27 cellular contexts compared by ENCODE assay signal in the genomic region with DNA sequence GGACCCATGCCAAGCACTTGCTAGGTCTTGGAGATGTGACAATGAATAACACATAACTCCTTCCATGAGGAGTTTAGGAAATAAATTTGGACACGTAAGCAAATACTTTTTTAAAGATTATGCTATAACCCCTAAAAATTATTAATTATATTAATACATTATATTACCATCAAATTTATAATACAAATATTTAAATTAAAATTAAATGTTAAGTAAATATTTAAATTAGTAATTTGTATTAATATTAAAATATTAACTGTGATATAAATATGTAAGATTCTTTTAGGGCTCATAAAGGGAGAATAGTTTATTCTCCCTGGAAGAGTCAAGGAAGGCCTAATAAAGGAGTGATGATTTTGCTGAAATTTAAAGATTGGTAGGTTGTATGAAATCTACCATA.
"Had no signal": no experiment of that assay in that cellular context is flagged by ENCODE, and none has a peak within 500 bp of the region (broad histone marks: within the 10 kb centered on the region; RNA-seq: fewer than 3 reads in every experiment).

No MANE protein-coding gene starts in this region.

- H3K4me1 ChIP-seq: left ventricle myocardium inferior, right atrium auricular region, right lobe of liver, testis, transverse colon, upper lobe of right lung had no signal

- ATAC-seq: natural killer cell; right lobe of liver; stimulated activated memory B cell treated with anti-CD40 and anti-IgM and Interleukin-4, amounts not matched to agents 10 μg/mL and 1 μg/mL and 100 μg/mL, for 72 hours; stimulated activated naive CD8-positive, alpha-beta T cell treated with anti-CD3 and anti-CD28 coated beads, Interleukin-15, amount 100 ng/mL, for 72 hours; upper lobe of right lung had no signal

- H3K36me3 ChIP-seq: left ventricle myocardium inferior, neural progenitor cell, neutrophil, right atrium auricular region, right lobe of liver, thyroid gland, transverse colon, upper lobe of right lung had no signal

- H3K27me3 ChIP-seq: neural progenitor cell, neutrophil, right atrium auricular region, right lobe of liver, testis, thyroid gland, transverse colon, upper lobe of right lung had no signal

- DNase-seq: hypothalamus; immature natural killer cell; left ventricle myocardium inferior; mesendoderm; naive B cell; natural killer cell; nephron progenitor cell; occipital lobe; right lobe of liver; stimulated activated CD4-positive, alpha-beta T cell treated with anti-CD3 and anti-CD28 coated beads, Interleukin-1b, Interleukin-23, amount 100 ng/mL, for 48 hours; stimulated activated CD4-positive, alpha-beta T cell treated with anti-CD3 and anti-CD28 coated beads, Interleukin-2, amount 100 ng/mL, for 48 hours; stimulated activated CD4-positive, alpha-beta T cell treated with anti-CD3 and anti-CD28 coated beads, Interleukin-4, amount 100 ng/mL, for 4 hours; stimulated activated CD8-positive, alpha-beta memory T cell treated with anti-CD3 and anti-CD28 coated beads, Interleukin-4, amount 100 ng/mL, for 48 hours; stimulated activated naive CD4-positive, alpha-beta T cell treated with Interleukin-2 at 50 U/mL for 16 hours; stimulated activated naive CD8-positive, alpha-beta T cell treated with anti-CD3 and anti-CD28 coated beads, Interleukin-15, amount 100 ng/mL, for 72 hours; testis; thyroid gland; transverse colon; upper lobe of right lung had no signal

- H3K4me3 ChIP-seq: left ventricle myocardium inferior, lung, neural progenitor cell, right atrium auricular region, right lobe of liver, smooth muscle cell, testis, thyroid gland, transverse colon, upper lobe of right lung had no signal

- H3K9me3 ChIP-seq: left ventricle myocardium inferior, neutrophil, right atrium auricular region, right lobe of liver, testis, thyroid gland, transverse colon, upper lobe of right lung had no signal

- FAIRE-seq: islet of Langerhans, urothelium cell line had no signal

- H3K27ac ChIP-seq: left ventricle myocardium inferior, neural progenitor cell, neutrophil, right atrium auricular region, right lobe of liver, testis, thyroid gland, transverse colon, upper lobe of right lung had no signal
